Comparison of ENCODE assay signal across 10 cellular contexts in genomic region chr1:164625004-164625617, GRCh38.
A peak's percentile ranks its signal among the peaks of the same experiment; 100 is the strongest.
DNase-seq lines count a peak whose midpoint lies in the region; TF ChIP-seq lines count a peak whose summit lies in the region.
"Had no signal": no experiment of that assay in that cellular context is flagged by ENCODE, and none has a peak within 500 bp of the region (broad histone marks: within the 10 kb centered on the region; RNA-seq: fewer than 3 reads in every experiment).

No MANE protein-coding gene starts in this region.

- DNase-seq in ELR (ENCODE audit: low read depth) (peak; percentile 34), NB4 (ENCODE audit: low read depth) (peak; percentile 2), coronary artery (ENCODE audit: low spot score) (no peak), ovary (no peak), NCI-H2081 treated with DMSO at 0.1 percent for 48 hours (lab: John Stamatoyannopoulos, UW) (no peak), NCI-H128 (lab: John Stamatoyannopoulos, UW; ENCODE audit: unreplicated experiment) (no peak), NCI-H510A (lab: John Stamatoyannopoulos, UW) (no peak), NCI-H1694 treated with DMSO at 0.1 percent for 48 hours (lab: John Stamatoyannopoulos, UW) (no peak)
- DNase-seq: effector CD8-positive, alpha-beta T cell; kidney had no signal

- H3K27ac ChIP-seq in coronary artery (no peak overlapping the region), ovary (peak overlapping the region in 1 of 2 donors; percentile 15)

- TF ChIP-seq EP300 in ovary (IDR thresholded peaks at IDR 0.05), result no peak

- no peak for TF ChIP-seq CTCF in NB4 (IDR thresholded peaks at IDR 0.05; ENCODE audit: low read depth, low read length)
- TF ChIP-seq CTCF in coronary artery (IDR thresholded peaks at IDR 0.05), result peak; percentile 21
- peak in 2 of 3 donors; percentile 20 to 32 for TF ChIP-seq CTCF in ovary (IDR thresholded peaks at IDR 0.05)

- H3K36me3 ChIP-seq in ovary, result no peaks in the 10 kb centered on the region

- H3K4me3 ChIP-seq in NB4 (ENCODE audit: low read depth, low read length) (no peak overlapping the region), coronary artery (no peak overlapping the region), ovary (no peak overlapping the region)

- H3K27me3 ChIP-seq in ovary, result no peaks in the 10 kb centered on the region

- H3K4me1 ChIP-seq in ovary (ENCODE audit: insufficient read depth), result peaks cover 18% of the 10 kb centered on the region

- intact Hi-C loops in ovary (cut with DNase I), result no loop called here

- WGBS in ovary, 3 donors, result 21 to 29% (median 26%) methylated on average over 7 of the region's 7 CpGs

- no peaks in the 10 kb centered on the region for H3K9me3 ChIP-seq in ovary

- TF ChIP-seq POLR2A in NB4 (IDR thresholded peaks at IDR 0.05; ENCODE audit: extremely low read depth, insufficient read length), result no peak
- TF ChIP-seq POLR2A in ovary (IDR thresholded peaks at IDR 0.05), result no peak

Comparison
In these comparisons a context has a peak if more than half of its experiments do, and no peak if none do; other contexts are left out.
1. DNase-seq: peak in ELR (single experiment) and NB4 (single experiment); none in coronary artery (single experiment), ovary (0 of 5), NCI-H2081 treated with DMSO at 0.1 percent for 48 hours (single experiment), NCI-H128 (single experiment), NCI-H510A (single experiment) and NCI-H1694 treated with DMSO at 0.1 percent for 48 hours (single experiment).